ENCODE assay signal across 19 cellular contexts in the genomic region with DNA sequence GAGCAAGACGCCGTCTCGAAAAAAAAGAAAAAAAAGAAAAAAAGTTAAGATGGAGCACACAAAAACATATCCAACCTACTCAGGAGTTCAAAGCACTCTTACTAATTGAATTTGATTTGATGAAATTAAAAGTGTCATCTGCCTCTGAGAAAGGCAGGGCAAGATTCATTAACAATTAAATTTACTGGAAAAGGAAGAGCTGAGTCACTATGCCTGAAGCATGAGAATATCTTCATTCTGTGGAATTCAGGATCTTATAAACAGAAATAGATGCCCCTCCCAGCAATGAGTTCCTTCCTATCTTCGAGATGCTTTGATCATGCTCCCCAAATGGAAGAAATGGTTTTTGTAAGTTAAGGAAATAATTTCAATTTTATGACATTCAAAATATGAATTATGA.
DNase-seq lines count a peak whose midpoint lies in the region; ATAC-seq and TF ChIP-seq lines count a peak whose summit lies in the region.
"Had no signal": no experiment of that assay in that cellular context is flagged by ENCODE, and none has a peak within 500 bp of the region (broad histone marks: within the 10 kb centered on the region; RNA-seq: fewer than 3 reads in every experiment).

No MANE protein-coding gene starts in this region.

- H3K36me3 ChIP-seq in IMR-90 (ENCODE audit: control insufficient read depth, insufficient read depth, low read length) (no peaks in the 10 kb centered on the region), mesenchymal stem cell (ENCODE audit: control insufficient read depth in 1 of 2, insufficient read depth in 2 of 2, low read depth in 1 of 2, low read length in 2 of 2) (no peaks in the 10 kb centered on the region), adrenal gland (replicated peaks in 1 of 2) (no peaks in the 10 kb centered on the region)

- H3K27me3 ChIP-seq in IMR-90 (ENCODE audit: control insufficient read depth, insufficient read depth, low read length) = no peaks in the 10 kb centered on the region; the same call in 1 of the 2 replicates
- no peaks in the 10 kb centered on the region for H3K27me3 ChIP-seq in mesenchymal stem cell (ENCODE audit: control insufficient read depth in 1 of 2, insufficient read depth in 1 of 2, low read length in 2 of 2)
- no peaks in the 10 kb centered on the region for H3K27me3 ChIP-seq in adrenal gland

- POLR2A ChIA-PET in IMR-90 (lab: Charles Lee; ENCODE audit: unreplicated experiment) = no interaction called here

- no peak overlapping the region for H2BK12ac ChIP-seq in mesenchymal stem cell (ENCODE audit: low read length in 2 of 2)

- no peaks in the 10 kb centered on the region for H3K9me1 ChIP-seq in IMR-90 (ENCODE audit: insufficient read depth, low read length)

- H3K4me2 ChIP-seq in IMR-90 (ENCODE audit: low read depth, low read length) (no peak overlapping the region), mesenchymal stem cell (ENCODE audit: low read length, poor library complexity, severe bottlenecking) (no peak overlapping the region)
- H3K4me2 ChIP-seq: A549 had no signal

- TF ChIP-seq CTCF in IMR-90 (conservative IDR thresholded peaks at IDR 0.05; ENCODE audit: low read depth, low read length) = no peak
- no peak for TF ChIP-seq CTCF in chondrocyte (IDR thresholded peaks at IDR 0.05)
- TF ChIP-seq CTCF in adrenal gland (IDR thresholded peaks at IDR 0.05) = no peak

- H3K27ac Mint-ChIP-seq in chondrocyte (ENCODE audit: unreplicated experiment) = no peak overlapping the region
- H3K27ac Mint-ChIP-seq: CD4-positive, CD25-positive, alpha-beta regulatory T cell; IgD-negative memory B cell had no signal

- H4K20me1 ChIP-seq in IMR-90 (ENCODE audit: insufficient read depth, low read length) = no peaks in the 10 kb centered on the region

- no peak overlapping the region for H3K9ac ChIP-seq in IMR-90 (ENCODE audit: low read depth, low read length)
- H3K9ac ChIP-seq in mesenchymal stem cell (ENCODE audit: low read length) = no peak overlapping the region

- no peak overlapping the region for H4K5ac ChIP-seq in IMR-90 (ENCODE audit: low read depth, low read length)

- no peak overlapping the region for H2BK20ac ChIP-seq in IMR-90 (ENCODE audit: low read depth, low read length)

- H3K4me1 Mint-ChIP-seq in chondrocyte (ENCODE audit: low read depth) = peaks cover 20% of the 10 kb centered on the region
- H3K4me1 Mint-ChIP-seq: CD4-positive, CD25-positive, alpha-beta regulatory T cell; IgD-negative memory B cell had no signal

- no peaks in the 10 kb centered on the region for H3K36me3 Mint-ChIP-seq in chondrocyte (ENCODE audit: low read depth)
- H3K36me3 Mint-ChIP-seq: CD4-positive, CD25-positive, alpha-beta regulatory T cell; IgD-negative memory B cell had no signal

- H4K91ac ChIP-seq in IMR-90 (ENCODE audit: insufficient read depth, low read depth, low read length) = no peak overlapping the region
- no peak overlapping the region for H4K91ac ChIP-seq in mesenchymal stem cell (ENCODE audit: low read length)

- H2AK9ac ChIP-seq in IMR-90 (replicated peaks; ENCODE audit: low read depth, low read length, poor library complexity) = no peak overlapping the region

- H4K8ac ChIP-seq in IMR-90 (ENCODE audit: low read depth in 2 of 2, low read length in 2 of 2) (no peak overlapping the region), mesenchymal stem cell (ENCODE audit: low read length) (no peak overlapping the region)

- BruUV-seq in IMR-90 (replicated peaks; lab: Mats Ljungman, UMichigan) = no TSS peak

- no peak for TF ChIP-seq POLR2A in IMR-90 (IDR thresholded peaks at IDR 0.05; ENCODE audit: low read depth, low read length)
- TF ChIP-seq POLR2A in adrenal gland (IDR thresholded peaks at IDR 0.05) = no peak

- H3K56ac ChIP-seq in IMR-90 (ENCODE audit: extremely low read depth, insufficient read depth, low read length) = no peak overlapping the region

- H3K79me1 ChIP-seq in IMR-90 (ENCODE audit: low read depth in 1 of 2, low read length in 2 of 2) (no peaks in the 10 kb centered on the region), mesenchymal stem cell (replicated peaks; ENCODE audit: low read length, poor library complexity, severe bottlenecking) (no peaks in the 10 kb centered on the region)

- H2BK15ac ChIP-seq in IMR-90 (ENCODE audit: low read depth, low read length) (no peak overlapping the region), mesenchymal stem cell (ENCODE audit: low read depth, poor library complexity, severe bottlenecking) (no peak overlapping the region)

- no peak for TF ChIP-seq RAD21 in IMR-90 (IDR thresholded peaks at IDR 0.05; ENCODE audit: low read length)

- H2AFZ ChIP-seq in IMR-90 (replicated peaks; ENCODE audit: low read length, poor library complexity) (no peak overlapping the region), mesenchymal stem cell (ENCODE audit: low read depth, low read length) (no peak overlapping the region)

- intact Hi-C loops in IMR-90 (cut with micrococcal nuclease) = no loop called here
- intact Hi-C loops in adrenal gland (cut with DNase I) = no loop called here

- no peak overlapping the region for H2BK5ac ChIP-seq in IMR-90 (ENCODE audit: low read depth, low read length, poor library complexity, severe bottlenecking)
- H2BK5ac ChIP-seq in mesenchymal stem cell (ENCODE audit: low read depth, low read length, poor library complexity, severe bottlenecking) = no peak overlapping the region

- peaks cover 1% of the 10 kb centered on the region for H3K4me1 ChIP-seq in IMR-90 (ENCODE audit: control insufficient read depth, insufficient read depth, low read length)
- H3K4me1 ChIP-seq in mesenchymal stem cell (ENCODE audit: control insufficient read depth, insufficient read depth, low read depth, low read length) = no peaks in the 10 kb centered on the region
- peaks cover 0 to 9% of the 10 kb centered on the region in 2 donors for H3K4me1 ChIP-seq in adrenal gland (replicated peaks in 1 of 2)
- H3K4me1 ChIP-seq: A549 had no signal

- no peaks in the 10 kb centered on the region for H3K9me3 Mint-ChIP-seq in chondrocyte (ENCODE audit: low read depth)

- peak; percentile 16 for DNase-seq in AG20443 (ENCODE audit: low spot score)
- DNase-seq in IMR-90 = peak; percentile 55
- peak; percentile 19 for DNase-seq in amniotic epithelial cell (ENCODE audit: low read depth)
- peak; percentile 33 for DNase-seq in mesenchymal stem cell
- no peak for DNase-seq in chondrocyte (ENCODE audit: low spot score)
- DNase-seq in adrenal gland = no peak
- DNase-seq in islet precursor cell = no peak
- DNase-seq: CD4-positive, CD25-positive, alpha-beta regulatory T cell; DMS53; GF-D8; NCI-H1417; NCI-H2081 treated with DMSO at 0.1 percent for 48 hours; NCI-H2227 treated with DMSO at 0.1 percent for 48 hours; NCI-H526; NK-92 treated with Interleukin-12 subunit alpha and Interleukin-12 subunit beta, amount 100 ng/mL, for 24 hours had no signal

- CTCF ChIA-PET in IMR-90 (lab: Yijun Ruan, JAX) = interaction anchor here (0.7 kb wide), 1 partner anchor 9 kb away, joined by 5 read pairs; no protein-coding TSS in a partner anchor

- in situ Hi-C loops in IMR-90 (cut with MboI; ENCODE audit: low sequenced_read_pairs) = no loop called here

- H3K4me3 Mint-ChIP-seq in chondrocyte (ENCODE audit: unreplicated experiment) = no peak overlapping the region
- H3K4me3 Mint-ChIP-seq: CD4-positive, CD25-positive, alpha-beta regulatory T cell; IgD-negative memory B cell had no signal

- H3K18ac ChIP-seq in IMR-90 (ENCODE audit: low read depth, low read length) (no peak overlapping the region), mesenchymal stem cell (ENCODE audit: low read depth in 1 of 2, low read length in 2 of 2) (no peak overlapping the region)

- ATAC-seq in IMR-90 (ENCODE audit: low read depth) (peak; percentile 63), GM18517 (IDR thresholded peaks at IDR 0.05; ENCODE audit: unreplicated experiment) (no peak)
- ATAC-seq: A549, HCT116 had no signal

- dilution Hi-C loops in IMR-90 (cut with HindIII; ENCODE audit: low sequenced_read_pairs, unreplicated experiment) = no loop called here

- no peak overlapping the region for H3K27ac ChIP-seq in IMR-90 (ENCODE audit: insufficient read depth, low read length)
- H3K27ac ChIP-seq in mesenchymal stem cell (ENCODE audit: low read length, poor library complexity, severe bottlenecking) = no peak overlapping the region
- H3K27ac ChIP-seq in adrenal gland = no peak overlapping the region
- H3K27ac ChIP-seq: A549 had no signal

- H3K4me3 ChIP-seq in IMR-90 (ENCODE audit: insufficient read depth, low read depth, low read length) (no peak overlapping the region), mesenchymal stem cell (ENCODE audit: insufficient read depth in 1 of 2, low read depth in 1 of 2, low read length in 2 of 2) (no peak overlapping the region), adrenal gland (no peak overlapping the region)
- H3K4me3 ChIP-seq: A549 had no signal

- no peaks in the 10 kb centered on the region for H3K9me3 ChIP-seq in IMR-90 (ENCODE audit: control insufficient read depth, insufficient read depth, low read length)
- H3K9me3 ChIP-seq in mesenchymal stem cell (ENCODE audit: control insufficient read depth, low read length) = no peaks in the 10 kb centered on the region
- no peaks in the 10 kb centered on the region for H3K9me3 ChIP-seq in adrenal gland (replicated peaks in 1 of 3)
- H3K9me3 ChIP-seq: A549 had no signal

- H2BK120ac ChIP-seq in IMR-90 (ENCODE audit: low read depth, low read length) (no peak overlapping the region), mesenchymal stem cell (ENCODE audit: low read depth, low read length) (no peak overlapping the region)

- H3K27me3 Mint-ChIP-seq in chondrocyte (ENCODE audit: low read depth) = no peaks in the 10 kb centered on the region

- no peak overlapping the region for H3K4ac ChIP-seq in IMR-90 (ENCODE audit: low read depth, low read length)
- H3K4ac ChIP-seq in mesenchymal stem cell (ENCODE audit: low read depth in 1 of 2, low read length in 2 of 2) = no peak overlapping the region

- no peak overlapping the region for H2AK5ac ChIP-seq in IMR-90 (ENCODE audit: low read depth, low read length)
- H2AK5ac ChIP-seq in mesenchymal stem cell (ENCODE audit: low read length, severe bottlenecking) = no peak overlapping the region

- H3K23ac ChIP-seq in IMR-90 (ENCODE audit: low read depth, low read length) = no peak overlapping the region
- no peak overlapping the region for H3K23ac ChIP-seq in mesenchymal stem cell (ENCODE audit: low read length in 2 of 2)

- no peak overlapping the region for H3K14ac ChIP-seq in IMR-90 (replicated peaks; ENCODE audit: low read depth, low read length)
- no peak overlapping the region for H3K14ac ChIP-seq in mesenchymal stem cell (ENCODE audit: low read length in 2 of 2)

- WGBS in IMR-90 (ENCODE audit: extremely low coverage in 2 of 2, insufficient read length in 1 of 2), 2 experiments = no CpG with 5 or more reads among the region's 4 CpGs
- WGBS in mesenchymal stem cell = no CpG with 5 or more reads among the region's 4 CpGs
- WGBS in adrenal gland, 4 donors = 89 to 94% (median 92%) methylated on average over 4 of the region's 4 CpGs

TF ChIP-seq in IMR-90, 13 proteins besides CTCF, POLR2A, EP300 and RAD21 (continues in another document):
- TF ChIP-seq CHD1 (IDR thresholded peaks at IDR 0.05; ENCODE audit: low read depth, low read length) = no peak

Comparison
In these comparisons a context has a peak if more than half of its experiments do, and no peak if none do; other contexts are left out.
1. DNase-seq: peak in AG20443 (single experiment), IMR-90 (single experiment), amniotic epithelial cell (single experiment) and mesenchymal stem cell (single experiment); none in chondrocyte (single experiment), adrenal gland (0 of 7) and islet precursor cell (single experiment).